3 cellular contexts compared by ENCODE assay signal in genomic region chr1:21030201-21030600, GRCh38.
TF ChIP-seq lines count a peak whose summit lies in the region.

No MANE protein-coding gene starts in this region.

TF ChIP-seq in HepG2, 621 proteins besides CTCF, POLR2A, EP300 and RAD21:
- TF ChIP-seq SAFB2 (CRISPR knock-in tag; IDR thresholded peaks at IDR 0.05; ENCODE audit: borderline replicate concordance, low read depth) = no peak
- TF ChIP-seq ZNF431 (CRISPR knock-in tag; IDR thresholded peaks at IDR 0.05; ENCODE audit: borderline replicate concordance, low read depth) = peak; percentile 80; the same call in 1 of the 2 replicates

TF ChIP-seq in HEK293, 187 proteins besides CTCF, POLR2A, EP300 and RAD21:
- TF ChIP-seq ZNF280D (tag by site-specific recombination; IDR thresholded peaks at IDR 0.05) (0 out of 2 replicates have a peak, but pooled peaks have one; percentile 29), ZNF830 (tag by site-specific recombination; IDR thresholded peaks at IDR 0.05; ENCODE audit: low read depth) (no peak), ZNF366 (tag by site-specific recombination; conservative IDR thresholded peaks at IDR 0.05) (no peak), SETDB1 (IDR thresholded peaks at IDR 0.05; ENCODE audit: insufficient read length, low read length) (peak; percentile 88)

TF ChIP-seq in K562, 482 proteins besides CTCF, POLR2A, EP300 and RAD21:
- TF ChIP-seq USF1 (CRISPR knock-in tag; IDR thresholded peaks at IDR 0.05) = peak; percentile 49
- no peak for TF ChIP-seq AFF1 (IDR thresholded peaks at IDR 0.05; ENCODE audit: low read depth in 1 of 2, partially characterized antibody in 2 of 2)
- TF ChIP-seq CBFA2T2 (conservative IDR thresholded peaks at IDR 0.05) = peak; percentile 61
- TF ChIP-seq ZNF778 (CRISPR knock-in tag; IDR thresholded peaks at IDR 0.05) = no peak
- TF ChIP-seq PRDM10 (IDR thresholded peaks at IDR 0.05; ENCODE audit: partially characterized antibody) = peak; percentile 82
- TF ChIP-seq ZNF431 (CRISPR knock-in tag; IDR thresholded peaks at IDR 0.05) = peak; percentile 94
- TF ChIP-seq MBD1 (CRISPR knock-in tag; IDR thresholded peaks at IDR 0.05) = no peak
- no peak for TF ChIP-seq CEBPG (CRISPR knock-in tag; IDR thresholded peaks at IDR 0.05)
- TF ChIP-seq CEBPG (tag; conservative IDR thresholded peaks at IDR 0.05 in 1 of 2, IDR thresholded peaks at IDR 0.05 in 1 of 2) = no peak
- TF ChIP-seq RAD51 (IDR thresholded peaks at IDR 0.05; ENCODE audit: borderline replicate concordance, low read depth) = peak; percentile 92
- no peak for TF ChIP-seq PYGO2 (tag; IDR thresholded peaks at IDR 0.05)
- TF ChIP-seq TOE1 (IDR thresholded peaks at IDR 0.05; ENCODE audit: borderline replicate concordance) = peak; percentile 92
- TF ChIP-seq TOE1 (CRISPR knock-in tag; IDR thresholded peaks at IDR 0.05; ENCODE audit: borderline replicate concordance, low read depth) = no peak
- no peak for TF ChIP-seq CBX2 (IDR thresholded peaks at IDR 0.05; ENCODE audit: insufficient read depth, low read length, poor library complexity, severe bottlenecking)
- no peak for TF ChIP-seq UBTF (IDR thresholded peaks at IDR 0.05; ENCODE audit: borderline replicate concordance in 1 of 2, low read depth in 2 of 2, low read length in 2 of 2)
- TF ChIP-seq TFE3 (CRISPR knock-in tag; IDR thresholded peaks at IDR 0.05) = peak; percentile 95
- TF ChIP-seq TRIM24 (IDR thresholded peaks at IDR 0.05) = peak in 1 of 2 experiments; percentile 60; a peak in 1 of 4 replicates
